Comparison of ENCODE assay signal across 19 cellular contexts in genomic region chr21:28867401-28867800, GRCh38.
DNase-seq lines count a peak whose midpoint lies in the region; ATAC-seq and TF ChIP-seq lines count a peak whose summit lies in the region.
"Had no signal": no experiment of that assay in that cellular context is flagged by ENCODE, and none has a peak within 500 bp of the region (broad histone marks: within the 10 kb centered on the region; RNA-seq: fewer than 3 reads in every experiment).

No MANE protein-coding gene starts in this region.

- no peak overlapping the region for H3K4me3 Mint-ChIP-seq in effector memory CD8-positive, alpha-beta T cell
- H3K4me3 Mint-ChIP-seq in stimulated activated naive B cell treated with anti-CD40 and anti-IgM and Interleukin-4, amounts not matched to agents 10 μg/mL and 1 μg/mL and 100 μg/mL, for 72 hours: no peak overlapping the region
- H3K4me3 Mint-ChIP-seq: HFFc6 had no signal

- TF ChIP-seq POLR2A in breast epithelium (IDR thresholded peaks at IDR 0.05): no peak

- H3K36me3 ChIP-seq in mammary epithelial cell (ENCODE audit: insufficient read depth, low read length): no peaks in the 10 kb centered on the region
- H3K36me3 ChIP-seq in breast epithelium: no peaks in the 10 kb centered on the region

- no peak for ATAC-seq in effector memory CD8-positive, alpha-beta T cell (replicated peaks)
- ATAC-seq in stimulated activated naive B cell treated with anti-CD40 and anti-IgM and Interleukin-4, amounts not matched to agents 10 μg/mL and 1 μg/mL and 100 μg/mL, for 72 hours (replicated peaks): no peak
- ATAC-seq: K562 had no signal

- H3K4me2 ChIP-seq in mammary epithelial cell (ENCODE audit: insufficient read depth, low read depth, low read length): no peak overlapping the region
- H3K4me2 ChIP-seq: PC-9 had no signal

- H3K4me3 ChIP-seq in mammary epithelial cell (replicated peaks in 1 of 3; ENCODE audit: insufficient read depth in 1 of 3, low read depth in 2 of 3, low read length in 3 of 3) (no peak overlapping the region), breast epithelium (no peak overlapping the region), fibroblast of mammary gland (ENCODE audit: control insufficient read depth, low read depth, low read length) (no peak overlapping the region)
- H3K4me3 ChIP-seq: K562, PC-9 had no signal

- H3K9me3 ChIP-seq in mammary epithelial cell (replicated peaks; ENCODE audit: insufficient read depth, low read length): no peaks in the 10 kb centered on the region
- H3K9me3 ChIP-seq in breast epithelium: no peaks in the 10 kb centered on the region

- intact Hi-C loops in mammary epithelial cell (cut with micrococcal nuclease) (no loop called here), breast epithelium (cut with DNase I; ENCODE audit: low total_unique reads) (no loop called here)

- no peaks in the 10 kb centered on the region for H3K27me3 ChIP-seq in mammary epithelial cell (ENCODE audit: insufficient read depth, low read length)
- no peaks in the 10 kb centered on the region for H3K27me3 ChIP-seq in breast epithelium

- no peaks in the 10 kb centered on the region for H3K79me2 ChIP-seq in mammary epithelial cell (ENCODE audit: insufficient read depth, low read length)

- no peaks in the 10 kb centered on the region for H3K4me1 Mint-ChIP-seq in effector memory CD8-positive, alpha-beta T cell (ENCODE audit: low read depth in 2 of 2)
- H3K4me1 Mint-ChIP-seq in stimulated activated naive B cell treated with anti-CD40 and anti-IgM and Interleukin-4, amounts not matched to agents 10 μg/mL and 1 μg/mL and 100 μg/mL, for 72 hours: no peaks in the 10 kb centered on the region

- DNase-seq in mammary epithelial cell (peak; percentile 22), breast epithelium (ENCODE audit: low spot score in 2 of 2) (no peak), astrocyte of the hippocampus (ENCODE audit: low read depth, low spot score) (peak; percentile 9), fibroblast of mammary gland (ENCODE audit: low read depth) (peak; percentile 56), NCI-H1417 treated with DMSO at 0.1 percent for 48 hours (lab: John Stamatoyannopoulos, UW) (no peak), NCI-H526 (lab: John Stamatoyannopoulos, UW) (no peak)
- no peak for DNase-seq in effector memory CD8-positive, alpha-beta T cell
- DNase-seq in stimulated activated naive B cell treated with anti-CD40 and anti-IgM and Interleukin-4, amounts not matched to agents 10 μg/mL and 1 μg/mL and 100 μg/mL, for 72 hours: no peak
- DNase-seq: DMS153, HFFc6, NCI-H1048, NCI-H1694 treated with DMSO at 0.1 percent for 48 hours, NCI-H446, NCI-H748 treated with DMSO at 0.1 percent for 48 hours, PC-9, Right ventricle myocardium superior had no signal

- H3K27me3 Mint-ChIP-seq in effector memory CD8-positive, alpha-beta T cell: no peaks in the 10 kb centered on the region
- H3K27me3 Mint-ChIP-seq in stimulated activated naive B cell treated with anti-CD40 and anti-IgM and Interleukin-4, amounts not matched to agents 10 μg/mL and 1 μg/mL and 100 μg/mL, for 72 hours: no peaks in the 10 kb centered on the region

- CTCF ChIA-PET in mammary epithelial cell (lab: Charles Lee; ENCODE audit: low non-redundant PET): no interaction called here

- no peak overlapping the region for H2AFZ ChIP-seq in mammary epithelial cell (ENCODE audit: low read depth, low read length)
- H2AFZ ChIP-seq: PC-9 had no signal

- TF ChIP-seq CTCF in mammary epithelial cell (conservative IDR thresholded peaks at IDR 0.05 in 1 of 2, IDR thresholded peaks at IDR 0.05 in 1 of 2; ENCODE audit: extremely low read depth in 1 of 2, insufficient read depth in 1 of 2, low read depth in 1 of 2, low read length in 2 of 2) (no peak), breast epithelium (IDR thresholded peaks at IDR 0.05) (no peak), fibroblast of mammary gland (conservative IDR thresholded peaks at IDR 0.05; ENCODE audit: control insufficient read depth, insufficient read depth, low read depth, low read length) (no peak)

- no peak overlapping the region for H3K9ac ChIP-seq in mammary epithelial cell (ENCODE audit: insufficient read depth, low read length)

- 96% methylated on average over 3 of the region's 3 CpGs for WGBS in mammary epithelial cell (ENCODE audit: low coverage, missing lambda C conversion rate)

- dilution Hi-C loops in mammary epithelial cell (cut with HindIII; ENCODE audit: low sequenced_read_pairs): no loop called here

- no peaks in the 10 kb centered on the region for H4K20me1 ChIP-seq in mammary epithelial cell (ENCODE audit: insufficient read depth, low read length)

- peaks cover 3% of the 10 kb centered on the region for H3K36me3 Mint-ChIP-seq in effector memory CD8-positive, alpha-beta T cell (ENCODE audit: insufficient read depth)
- H3K36me3 Mint-ChIP-seq in stimulated activated naive B cell treated with anti-CD40 and anti-IgM and Interleukin-4, amounts not matched to agents 10 μg/mL and 1 μg/mL and 100 μg/mL, for 72 hours: peaks cover 13 to 32% of the 10 kb centered on the region in 2 donors

- in situ Hi-C loops in mammary epithelial cell (cut with MboI; ENCODE audit: low sequenced_read_pairs in 2 of 2): no loop called here

- H3K9me3 Mint-ChIP-seq in effector memory CD8-positive, alpha-beta T cell: no peaks in the 10 kb centered on the region
- H3K9me3 Mint-ChIP-seq in stimulated activated naive B cell treated with anti-CD40 and anti-IgM and Interleukin-4, amounts not matched to agents 10 μg/mL and 1 μg/mL and 100 μg/mL, for 72 hours: no peaks in the 10 kb centered on the region
- H3K9me3 Mint-ChIP-seq: HFFc6 had no signal

- H3K4me1 ChIP-seq in mammary epithelial cell (ENCODE audit: insufficient read depth, low read length): peaks cover 10% of the 10 kb centered on the region
- no peaks in the 10 kb centered on the region for H3K4me1 ChIP-seq in breast epithelium

- H3K27ac ChIP-seq in mammary epithelial cell (ENCODE audit: insufficient read depth, low read depth, low read length) (no peak overlapping the region), breast epithelium (no peak overlapping the region)
- H3K27ac ChIP-seq: 22Rv1, C4-2B, PC-9 had no signal

- BruUV-seq in mammary epithelial cell (replicated peaks; lab: Mats Ljungman, UMichigan): no TSS peak

- H3K27ac Mint-ChIP-seq in effector memory CD8-positive, alpha-beta T cell: no peak overlapping the region
- no peak overlapping the region for H3K27ac Mint-ChIP-seq in stimulated activated naive B cell treated with anti-CD40 and anti-IgM and Interleukin-4, amounts not matched to agents 10 μg/mL and 1 μg/mL and 100 μg/mL, for 72 hours
- H3K27ac Mint-ChIP-seq: HFFc6 had no signal

Comparison
In these comparisons a context has a peak if more than half of its experiments do, and no peak if none do; other contexts are left out.
1. DNase-seq: peak in mammary epithelial cell (single experiment), astrocyte of the hippocampus (single experiment) and fibroblast of mammary gland (single experiment); none in breast epithelium (0 of 2), NCI-H1417 treated with DMSO at 0.1 percent for 48 hours (single experiment), effector memory CD8-positive, alpha-beta T cell (0 of 3), NCI-H526 (0 of 2) and stimulated activated naive B cell treated with anti-CD40 and anti-IgM and Interleukin-4, amounts not matched to agents 10 μg/mL and 1 μg/mL and 100 μg/mL, for 72 hours (single experiment).